Comparison of ENCODE assay signal across 17 cellular contexts in genomic region chr22:36928826-36929535, GRCh38. TPM values are rescaled to one million over a fixed set of nuclear protein-coding genes. Genes with fewer than 3 reads are reported as not detected.
"Had no signal": no experiment of that assay in that cellular context is flagged by ENCODE, and none has a peak within 500 bp of the region (broad histone marks: within the 10 kb centered on the region; RNA-seq: fewer than 3 reads in every experiment).

No MANE protein-coding gene starts in this region.

- H3K4me3 ChIP-seq: tibial nerve had no signal

- H3K36me3 Mint-ChIP-seq: activated CD4-positive, alpha-beta memory T cell treated with anti-CD3 and anti-CD28 coated beads for 36 hours; activated naive CD4-positive, alpha-beta T cell treated with anti-CD3 and anti-CD28 coated beads, Interleukin-2, amount 50 U/mL, for 72 hours; immature natural killer cell had no signal

- H3K4me3 Mint-ChIP-seq: activated CD4-positive, alpha-beta memory T cell treated with anti-CD3 and anti-CD28 coated beads for 36 hours; activated T-cell treated with anti-CD3 and anti-CD28 coated beads, Interleukin-2, amount 50 U/mL, for 72 hours; central memory CD8-positive, alpha-beta T cell; immature natural killer cell; T-helper 17 cell had no signal

- H3K4me1 Mint-ChIP-seq: central memory CD8-positive, alpha-beta T cell; immature natural killer cell had no signal

- H3K9ac ChIP-seq: parathyroid adenoma had no signal

- H3K27ac Mint-ChIP-seq: activated CD4-positive, alpha-beta memory T cell treated with anti-CD3 and anti-CD28 coated beads for 36 hours; activated T-cell treated with anti-CD3 and anti-CD28 coated beads, Interleukin-2, amount 50 U/mL, for 72 hours; immature natural killer cell; T-helper 17 cell had no signal

- H3K79me2 ChIP-seq: parathyroid adenoma had no signal

- H3K27ac ChIP-seq: brain microvascular endothelial cell, parathyroid adenoma, tibial nerve, WERI-Rb-1 had no signal

- H3K4me1 ChIP-seq: parathyroid adenoma, tibial nerve had no signal

- H2AFZ ChIP-seq: parathyroid adenoma had no signal

- H3K9me3 ChIP-seq: tibial nerve had no signal

- DNase-seq: activated CD4-positive, alpha-beta memory T cell treated with anti-CD3 and anti-CD28 coated beads for 36 hours; activated CD8-positive, alpha-beta memory T cell treated with anti-CD3 and anti-CD28 coated beads, Interleukin-2, amount 50 U/mL, for 4 hours; activated gamma-delta T cell; activated T-cell treated with anti-CD3 and anti-CD28 coated beads, Interleukin-2, amount 50 U/mL, for 72 hours; brain microvascular endothelial cell; effector memory CD4-positive, alpha-beta T cell; foreskin melanocyte; immature natural killer cell; stimulated activated CD4-positive, alpha-beta T cell treated with anti-CD3 and anti-CD28 coated beads, Interleukin-2, amount 100 ng/mL, for 48 hours; stimulated activated naive CD4-positive, alpha-beta T cell; T-helper 17 cell; WERI-Rb-1 had no signal

- H3K36me3 ChIP-seq: brain microvascular endothelial cell, tibial nerve, WERI-Rb-1 had no signal

- H3K9me3 Mint-ChIP-seq: activated CD4-positive, alpha-beta memory T cell treated with anti-CD3 and anti-CD28 coated beads for 36 hours; activated naive CD4-positive, alpha-beta T cell treated with anti-CD3 and anti-CD28 coated beads, Interleukin-2, amount 50 U/mL, for 72 hours; activated T-cell treated with anti-CD3 and anti-CD28 coated beads, Interleukin-2, amount 50 U/mL, for 72 hours; central memory CD8-positive, alpha-beta T cell; immature natural killer cell had no signal

RNA-seq across cellular contexts. Expression of gene CSF2RB, which starts 15.6 kb away (rescaled TPM):
- polyA plus RNA-seq: neural cell had no signal
